Comparison of ENCODE assay signal across 19 cellular contexts in the genomic region with DNA sequence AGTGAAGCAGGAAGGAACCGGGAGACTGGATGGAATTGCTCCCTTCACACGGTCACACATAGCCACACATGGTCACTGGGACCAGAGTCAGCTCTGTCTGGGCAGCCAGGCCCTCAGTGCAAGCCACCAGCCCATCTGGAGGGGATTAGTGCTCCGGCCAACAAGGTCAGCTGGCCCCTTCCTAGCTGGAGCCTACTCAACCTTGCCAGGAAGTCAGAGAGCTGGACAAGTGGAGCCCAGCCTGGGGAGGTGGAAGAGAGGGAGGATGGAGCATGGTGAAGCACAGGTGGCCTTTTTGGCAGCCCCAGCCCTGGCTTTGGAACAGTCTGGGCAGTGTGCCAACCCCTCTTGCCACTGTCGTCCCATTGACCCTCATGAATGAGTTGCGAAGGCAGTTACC. TPM values are rescaled to one million over a fixed set of nuclear protein-coding genes. Genes with fewer than 3 reads are reported as not detected.
A peak's percentile ranks its signal among the peaks of the same experiment; 100 is the strongest.
DNase-seq lines count a peak whose midpoint lies in the region; ATAC-seq, FAIRE-seq and TF ChIP-seq lines count a peak whose summit lies in the region.
"Had no signal": no experiment of that assay in that cellular context is flagged by ENCODE, and none has a peak within 500 bp of the region (broad histone marks: within the 10 kb centered on the region; RNA-seq: fewer than 3 reads in every experiment).

No MANE protein-coding gene starts in this region.

- no peaks in the 10 kb centered on the region for H3K79me2 ChIP-seq in astrocyte (ENCODE audit: insufficient read depth, low read length)

- H2AFZ ChIP-seq in astrocyte (ENCODE audit: low read depth, low read length) = no peak overlapping the region
- H2AFZ ChIP-seq: neural progenitor cell, PC-9 had no signal

- peaks cover 41% of the 10 kb centered on the region for H3K27me3 Mint-ChIP-seq in astrocyte (ENCODE audit: low read depth, unreplicated experiment)
- H3K27me3 Mint-ChIP-seq in activated T-cell treated with anti-CD3 and anti-CD28 coated beads, Interleukin-2, amount 50 U/mL, for 24 hours = peaks cover 38% of the 10 kb centered on the region

- no peaks in the 10 kb centered on the region for H3K9me3 ChIP-seq in astrocyte (ENCODE audit: insufficient read depth, low read depth, low read length)
- no peaks in the 10 kb centered on the region for H3K9me3 ChIP-seq in psoas muscle
- H3K9me3 ChIP-seq: Caco-2 had no signal

- intact Hi-C loops in Right ventricle myocardium superior (cut with DNase I) (loop anchor here (2.0 kb wide), 1 partner anchor 66 kb away; no protein-coding TSS in a partner anchor), cardiac septum (cut with DNase I) (no loop called here), psoas muscle (cut with DNase I) (no loop called here)

- FAIRE-seq in astrocyte (lab: Jason Lieb, UNC) = no peak
- FAIRE-seq: colon had no signal

- H3K4me2 ChIP-seq in astrocyte (ENCODE audit: low read length) = no peak overlapping the region
- H3K4me2 ChIP-seq: neural progenitor cell, PC-9 had no signal

- H3K4me3 ChIP-seq in astrocyte (ENCODE audit: insufficient read depth, low read depth, low read length) (no peak overlapping the region), psoas muscle (no peak overlapping the region)
- H3K4me3 ChIP-seq: neural progenitor cell, PC-9 had no signal

- H3K36me3 ChIP-seq in astrocyte (ENCODE audit: insufficient read depth, low read length) (no peaks in the 10 kb centered on the region), psoas muscle (ENCODE audit: insufficient read depth in 1 of 2, low read depth in 1 of 2) (peaks cover 0 to 20% of the 10 kb centered on the region in 2 donors)
- H3K36me3 ChIP-seq: neural progenitor cell had no signal

- peaks cover 15% of the 10 kb centered on the region for H4K20me1 ChIP-seq in astrocyte (ENCODE audit: insufficient read depth, low read length)

- H3K27ac ChIP-seq in astrocyte (ENCODE audit: low read depth, low read length) (no peak overlapping the region), psoas muscle (no peak overlapping the region)
- H3K27ac ChIP-seq: neural progenitor cell, PC-9 had no signal

- no peak overlapping the region for H3K9ac ChIP-seq in astrocyte (ENCODE audit: low read length)
- H3K9ac ChIP-seq: neural progenitor cell had no signal

- H3K4me1 ChIP-seq in astrocyte (ENCODE audit: insufficient read depth, low read length) (peaks cover 20% of the 10 kb centered on the region), psoas muscle (peaks cover 19% of the 10 kb centered on the region)

- peak overlapping the region; percentile 58 for H3K27ac Mint-ChIP-seq in astrocyte (ENCODE audit: unreplicated experiment)
- H3K27ac Mint-ChIP-seq in activated T-cell treated with anti-CD3 and anti-CD28 coated beads, Interleukin-2, amount 50 U/mL, for 24 hours = no peak overlapping the region
- H3K27ac Mint-ChIP-seq: activated B cell treated with CpG ODN at 0.5 μM for 24 hours, immature natural killer cell, memory B cell, neural progenitor cell had no signal

- peak; percentile 71 for DNase-seq in Right ventricle myocardium superior
- DNase-seq in cardiac septum (ENCODE audit: low spot score) = no peak
- peak; percentile 58 to 84 for DNase-seq in NCI-H446 (lab: John Stamatoyannopoulos, UW)
- no peak for DNase-seq in astrocyte (ENCODE audit: low read depth)
- DNase-seq in psoas muscle = peak in 1 of 2 donors; percentile 62
- no peak for DNase-seq in D341Med (ENCODE audit: low spot score)
- DNase-seq in activated T-cell treated with anti-CD3 and anti-CD28 coated beads, Interleukin-2, amount 50 U/mL, for 24 hours = no peak
- DNase-seq in H4 (ENCODE audit: low spot score) = no peak
- DNase-seq: activated B cell treated with CpG ODN at 0.5 μM for 24 hours; activated CD8-positive, alpha-beta memory T cell treated with anti-CD3 and anti-CD28 coated beads for 24 hours; Caco-2; immature natural killer cell; NCI-H1930; PC-9; retina; T-helper 1 cell had no signal

- WGBS in psoas muscle, 3 donors = 19 to 28% (median 25%) methylated on average over 5 of the region's 5 CpGs

- peaks cover 1% of the 10 kb centered on the region for H3K4me1 Mint-ChIP-seq in astrocyte (ENCODE audit: low read depth, unreplicated experiment)
- H3K4me1 Mint-ChIP-seq in activated T-cell treated with anti-CD3 and anti-CD28 coated beads, Interleukin-2, amount 50 U/mL, for 24 hours (ENCODE audit: low read depth) = peaks cover 14% of the 10 kb centered on the region

- H3K36me3 Mint-ChIP-seq in astrocyte (ENCODE audit: low read depth, unreplicated experiment) = peaks cover 20% of the 10 kb centered on the region
- H3K36me3 Mint-ChIP-seq in activated T-cell treated with anti-CD3 and anti-CD28 coated beads, Interleukin-2, amount 50 U/mL, for 24 hours (ENCODE audit: low read depth) = no peaks in the 10 kb centered on the region
- H3K36me3 Mint-ChIP-seq: neural progenitor cell had no signal

- H3K27me3 ChIP-seq in astrocyte (ENCODE audit: insufficient read depth, low read length) = peaks cover 30% of the 10 kb centered on the region
- H3K27me3 ChIP-seq in psoas muscle (ENCODE audit: insufficient read depth in 3 of 3, low read length in 2 of 3) = peaks cover 0 to 49% (median 15%) of the 10 kb centered on the region in 3 donors

- H3K9me3 Mint-ChIP-seq in astrocyte (ENCODE audit: unreplicated experiment) = no peaks in the 10 kb centered on the region
- no peaks in the 10 kb centered on the region for H3K9me3 Mint-ChIP-seq in activated T-cell treated with anti-CD3 and anti-CD28 coated beads, Interleukin-2, amount 50 U/mL, for 24 hours
- H3K9me3 Mint-ChIP-seq: activated B cell treated with CpG ODN at 0.5 μM for 24 hours, immature natural killer cell, memory B cell, neural progenitor cell had no signal

- ATAC-seq in Right ventricle myocardium superior (ENCODE audit: poor library complexity) (peak; percentile 23), psoas muscle (peak in 3 of 4 donors; percentile 17 to 70 (median 54))

- no peak overlapping the region for H3K4me3 Mint-ChIP-seq in astrocyte (ENCODE audit: unreplicated experiment)
- H3K4me3 Mint-ChIP-seq in activated T-cell treated with anti-CD3 and anti-CD28 coated beads, Interleukin-2, amount 50 U/mL, for 24 hours = no peak overlapping the region
- H3K4me3 Mint-ChIP-seq: activated B cell treated with CpG ODN at 0.5 μM for 24 hours, immature natural killer cell, memory B cell had no signal

- TF ChIP-seq CTCF in astrocyte (IDR thresholded peaks at IDR 0.05; ENCODE audit: insufficient read depth, low read depth, low read length) (no peak), psoas muscle (IDR thresholded peaks at IDR 0.05) (no peak)

RNA-seq across cellular contexts. Expression of a gene that starts 3.7 kb away (rescaled TPM):
- 0.24 TPM for total RNA-seq in Right ventricle myocardium superior
- 0.13 TPM for total RNA-seq in cardiac septum
- 0.27 and 0.36 TPM in 2 replicates for total RNA-seq in astrocyte
- under 1 TPM in 3 of 4 donors, not detected in 1; 0.02 to 0.24 (median 0.17) TPM for total RNA-seq in psoas muscle
- polyA plus RNA-seq in psoas muscle = under 1 TPM in 2 of 3 donors, not detected in 1; 0.04 TPM
- total RNA-seq in H4 (2014; rRNA removed; shearing (Covaris generic)) = 0.97 and 1.7 TPM in 2 replicates
- polyA plus RNA-seq: immature natural killer cell had no signal

RNA-seq across cellular contexts. Expression of a gene that starts 9.8 kb away (rescaled TPM):
- total RNA-seq in Right ventricle myocardium superior (58.2 TPM), cardiac septum (51.9 TPM), astrocyte (32.0 and 35.9 TPM in 2 replicates), psoas muscle (10 to 100 TPM; 16.7 to 25.8 (median 21.9) TPM)
- 1 to 10 TPM; 4.8 to 9.7 (median 5.4) TPM for polyA plus RNA-seq in psoas muscle
- 88.7 and 104 TPM in 2 replicates for total RNA-seq in H4 (2014; rRNA removed; shearing (Covaris generic))

RNA-seq across cellular contexts. Expression of a gene that starts 24.3 kb away (rescaled TPM):
- total RNA-seq in Right ventricle myocardium superior (17.7 TPM), cardiac septum (8.5 TPM), astrocyte (0.24 and 1.7 TPM in 2 replicates), psoas muscle (under 1 TPM in 2 of 4 donors, not detected in 2; 0.12 to 0.15 TPM)
- polyA plus RNA-seq in psoas muscle = under 1 TPM in 1 of 3 donors, not detected in 2; 0.03 TPM
- total RNA-seq in H4 (2014; rRNA removed; shearing (Covaris generic)) = not detected in 2 replicates
- total RNA-seq: activated B cell treated with CpG ODN at 0.5 μM for 24 hours had no signal
- polyA plus RNA-seq: immature natural killer cell had no signal

RNA-seq across cellular contexts. Expression of a gene that starts 48.6 kb away (rescaled TPM):
- total RNA-seq in Right ventricle myocardium superior = 0.43 TPM
- 0.13 TPM for total RNA-seq in cardiac septum
- 0.99 and 1.4 TPM in 2 replicates for total RNA-seq in astrocyte
- under 1 TPM in 3 of 4 donors, not detected in 1; 0.27 to 0.99 (median 0.52) TPM for total RNA-seq in psoas muscle
- polyA plus RNA-seq in psoas muscle = under 1 TPM in 2 of 3 donors, not detected in 1; 0.05 TPM
- total RNA-seq in H4 (2014; rRNA removed; shearing (Covaris generic)) = not detected in 2 replicates

Comparison
In these comparisons a context has a peak if more than half of its experiments do, and no peak if none do; other contexts are left out.
1. DNase-seq: peak in Right ventricle myocardium superior (single experiment) and NCI-H446 (2 of 2); none in cardiac septum (single experiment), astrocyte (single experiment), D341Med (single experiment), activated T-cell treated with anti-CD3 and anti-CD28 coated beads, Interleukin-2, amount 50 U/mL, for 24 hours (single experiment) and H4 (single experiment).